2 cellular contexts compared by ENCODE assay signal in the genomic region with DNA sequence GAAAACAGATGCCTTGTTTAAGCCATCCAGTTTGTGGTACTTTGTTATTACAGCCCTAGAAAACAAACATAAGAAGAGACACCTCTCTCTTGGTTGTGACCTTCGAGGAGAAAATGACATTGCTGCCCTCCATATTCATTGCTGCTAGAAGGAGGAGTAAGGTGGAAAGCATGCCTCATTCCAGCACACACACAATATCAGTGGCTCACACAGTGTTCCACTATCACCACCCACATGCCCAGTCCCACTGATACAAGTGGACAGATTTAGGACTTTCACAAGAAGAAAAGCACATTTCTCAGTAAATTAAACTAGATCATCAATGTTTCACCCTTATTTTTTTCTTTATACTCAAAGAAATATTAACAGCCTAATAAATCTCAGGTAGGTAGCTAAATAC.
TF ChIP-seq lines count a peak whose summit lies in the region.

No MANE protein-coding gene starts in this region.

TF ChIP-seq in IMR-90, 13 proteins besides CTCF, POLR2A, EP300 and RAD21:
- TF ChIP-seq FOS (IDR thresholded peaks at IDR 0.05; ENCODE audit: low read depth, low read length) (no peak), MXI1 (IDR thresholded peaks at IDR 0.05; ENCODE audit: borderline replicate concordance, low read depth, low read length) (no peak), BHLHE40 (IDR thresholded peaks at IDR 0.05; ENCODE audit: low read depth, low read length) (no peak), RCOR1 (IDR thresholded peaks at IDR 0.05; ENCODE audit: insufficient replicate concordance, low read length) (no peak), CHD1 (IDR thresholded peaks at IDR 0.05; ENCODE audit: low read depth, low read length) (no peak), NFE2L2 (IDR thresholded peaks at IDR 0.05; ENCODE audit: low read depth, low read length) (no peak), RFX5 (IDR thresholded peaks at IDR 0.05; ENCODE audit: low read depth, low read length) (no peak)
TF ChIP-seq in IMR-90: peak in this region for 0.

TF ChIP-seq in K562, 482 proteins besides CTCF, POLR2A, EP300 and RAD21 (continues in another document):
- peak; percentile 77 for TF ChIP-seq TCF3 (CRISPR knock-in tag; IDR thresholded peaks at IDR 0.05)
- no peak for TF ChIP-seq ZNF12 (CRISPR knock-in tag; IDR thresholded peaks at IDR 0.05)
- no peak for TF ChIP-seq SIX5 (IDR thresholded peaks at IDR 0.05; ENCODE audit: borderline replicate concordance in 1 of 2, insufficient read depth in 1 of 2, low read depth in 1 of 2, low read length in 2 of 2)
- TF ChIP-seq NCOR1 (IDR thresholded peaks at IDR 0.05): no peak; the same call in 1 of the 2 replicates
- TF ChIP-seq MCM3 (IDR thresholded peaks at IDR 0.05): no peak
- TF ChIP-seq, protein P1, sequence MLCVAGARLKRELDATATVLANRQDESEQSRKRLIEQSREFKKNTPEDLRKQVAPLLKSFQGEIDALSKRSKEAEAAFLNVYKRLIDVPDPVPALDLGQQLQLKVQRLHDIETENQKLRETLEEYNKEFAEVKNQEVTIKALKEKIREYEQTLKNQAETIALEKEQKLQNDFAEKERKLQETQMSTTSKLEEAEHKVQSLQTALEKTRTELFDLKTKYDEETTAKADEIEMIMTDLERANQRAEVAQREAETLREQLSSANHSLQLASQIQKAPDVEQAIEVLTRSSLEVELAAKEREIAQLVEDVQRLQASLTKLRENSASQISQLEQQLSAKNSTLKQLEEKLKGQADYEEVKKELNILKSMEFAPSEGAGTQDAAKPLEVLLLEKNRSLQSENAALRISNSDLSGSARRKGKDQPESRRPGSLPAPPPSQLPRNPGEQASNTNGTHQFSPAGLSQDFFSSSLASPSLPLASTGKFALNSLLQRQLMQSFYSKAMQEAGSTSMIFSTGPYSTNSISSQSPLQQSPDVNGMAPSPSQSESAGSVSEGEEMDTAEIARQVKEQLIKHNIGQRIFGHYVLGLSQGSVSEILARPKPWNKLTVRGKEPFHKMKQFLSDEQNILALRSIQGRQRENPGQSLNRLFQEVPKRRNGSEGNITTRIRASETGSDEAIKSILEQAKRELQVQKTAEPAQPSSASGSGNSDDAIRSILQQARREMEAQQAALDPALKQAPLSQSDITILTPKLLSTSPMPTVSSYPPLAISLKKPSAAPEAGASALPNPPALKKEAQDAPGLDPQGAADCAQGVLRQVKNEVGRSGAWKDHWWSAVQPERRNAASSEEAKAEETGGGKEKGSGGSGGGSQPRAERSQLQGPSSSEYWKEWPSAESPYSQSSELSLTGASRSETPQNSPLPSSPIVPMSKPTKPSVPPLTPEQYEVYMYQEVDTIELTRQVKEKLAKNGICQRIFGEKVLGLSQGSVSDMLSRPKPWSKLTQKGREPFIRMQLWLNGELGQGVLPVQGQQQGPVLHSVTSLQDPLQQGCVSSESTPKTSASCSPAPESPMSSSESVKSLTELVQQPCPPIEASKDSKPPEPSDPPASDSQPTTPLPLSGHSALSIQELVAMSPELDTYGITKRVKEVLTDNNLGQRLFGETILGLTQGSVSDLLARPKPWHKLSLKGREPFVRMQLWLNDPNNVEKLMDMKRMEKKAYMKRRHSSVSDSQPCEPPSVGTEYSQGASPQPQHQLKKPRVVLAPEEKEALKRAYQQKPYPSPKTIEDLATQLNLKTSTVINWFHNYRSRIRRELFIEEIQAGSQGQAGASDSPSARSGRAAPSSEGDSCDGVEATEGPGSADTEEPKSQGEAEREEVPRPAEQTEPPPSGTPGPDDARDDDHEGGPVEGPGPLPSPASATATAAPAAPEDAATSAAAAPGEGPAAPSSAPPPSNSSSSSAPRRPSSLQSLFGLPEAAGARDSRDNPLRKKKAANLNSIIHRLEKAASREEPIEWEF (CRISPR knock-in tag; IDR thresholded peaks at IDR 0.05): no peak
- TF ChIP-seq, protein P2, sequence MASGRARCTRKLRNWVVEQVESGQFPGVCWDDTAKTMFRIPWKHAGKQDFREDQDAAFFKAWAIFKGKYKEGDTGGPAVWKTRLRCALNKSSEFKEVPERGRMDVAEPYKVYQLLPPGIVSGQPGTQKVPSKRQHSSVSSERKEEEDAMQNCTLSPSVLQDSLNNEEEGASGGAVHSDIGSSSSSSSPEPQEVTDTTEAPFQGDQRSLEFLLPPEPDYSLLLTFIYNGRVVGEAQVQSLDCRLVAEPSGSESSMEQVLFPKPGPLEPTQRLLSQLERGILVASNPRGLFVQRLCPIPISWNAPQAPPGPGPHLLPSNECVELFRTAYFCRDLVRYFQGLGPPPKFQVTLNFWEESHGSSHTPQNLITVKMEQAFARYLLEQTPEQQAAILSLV (tag; IDR thresholded peaks at IDR 0.05): no peak
- no peak for TF ChIP-seq CREB1 (IDR thresholded peaks at IDR 0.05)
- TF ChIP-seq CREB1 (CRISPR knock-in tag; IDR thresholded peaks at IDR 0.05): no peak
- TF ChIP-seq, protein P3, sequence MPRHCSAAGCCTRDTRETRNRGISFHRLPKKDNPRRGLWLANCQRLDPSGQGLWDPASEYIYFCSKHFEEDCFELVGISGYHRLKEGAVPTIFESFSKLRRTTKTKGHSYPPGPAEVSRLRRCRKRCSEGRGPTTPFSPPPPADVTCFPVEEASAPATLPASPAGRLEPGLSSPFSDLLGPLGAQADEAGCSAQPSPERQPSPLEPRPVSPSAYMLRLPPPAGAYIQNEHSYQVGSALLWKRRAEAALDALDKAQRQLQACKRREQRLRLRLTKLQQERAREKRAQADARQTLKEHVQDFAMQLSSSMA (CRISPR knock-in tag; IDR thresholded peaks at IDR 0.05): no peak
- TF ChIP-seq, protein P4, sequence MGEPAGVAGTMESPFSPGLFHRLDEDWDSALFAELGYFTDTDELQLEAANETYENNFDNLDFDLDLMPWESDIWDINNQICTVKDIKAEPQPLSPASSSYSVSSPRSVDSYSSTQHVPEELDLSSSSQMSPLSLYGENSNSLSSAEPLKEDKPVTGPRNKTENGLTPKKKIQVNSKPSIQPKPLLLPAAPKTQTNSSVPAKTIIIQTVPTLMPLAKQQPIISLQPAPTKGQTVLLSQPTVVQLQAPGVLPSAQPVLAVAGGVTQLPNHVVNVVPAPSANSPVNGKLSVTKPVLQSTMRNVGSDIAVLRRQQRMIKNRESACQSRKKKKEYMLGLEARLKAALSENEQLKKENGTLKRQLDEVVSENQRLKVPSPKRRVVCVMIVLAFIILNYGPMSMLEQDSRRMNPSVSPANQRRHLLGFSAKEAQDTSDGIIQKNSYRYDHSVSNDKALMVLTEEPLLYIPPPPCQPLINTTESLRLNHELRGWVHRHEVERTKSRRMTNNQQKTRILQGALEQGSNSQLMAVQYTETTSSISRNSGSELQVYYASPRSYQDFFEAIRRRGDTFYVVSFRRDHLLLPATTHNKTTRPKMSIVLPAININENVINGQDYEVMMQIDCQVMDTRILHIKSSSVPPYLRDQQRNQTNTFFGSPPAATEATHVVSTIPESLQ (CRISPR knock-in tag; IDR thresholded peaks at IDR 0.05): no peak
- TF ChIP-seq, protein P5, sequence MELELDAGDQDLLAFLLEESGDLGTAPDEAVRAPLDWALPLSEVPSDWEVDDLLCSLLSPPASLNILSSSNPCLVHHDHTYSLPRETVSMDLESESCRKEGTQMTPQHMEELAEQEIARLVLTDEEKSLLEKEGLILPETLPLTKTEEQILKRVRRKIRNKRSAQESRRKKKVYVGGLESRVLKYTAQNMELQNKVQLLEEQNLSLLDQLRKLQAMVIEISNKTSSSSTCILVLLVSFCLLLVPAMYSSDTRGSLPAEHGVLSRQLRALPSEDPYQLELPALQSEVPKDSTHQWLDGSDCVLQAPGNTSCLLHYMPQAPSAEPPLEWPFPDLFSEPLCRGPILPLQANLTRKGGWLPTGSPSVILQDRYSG (tag; conservative IDR thresholded peaks at IDR 0.05; ENCODE audit: low read depth): no peak
- TF ChIP-seq, protein P6, sequence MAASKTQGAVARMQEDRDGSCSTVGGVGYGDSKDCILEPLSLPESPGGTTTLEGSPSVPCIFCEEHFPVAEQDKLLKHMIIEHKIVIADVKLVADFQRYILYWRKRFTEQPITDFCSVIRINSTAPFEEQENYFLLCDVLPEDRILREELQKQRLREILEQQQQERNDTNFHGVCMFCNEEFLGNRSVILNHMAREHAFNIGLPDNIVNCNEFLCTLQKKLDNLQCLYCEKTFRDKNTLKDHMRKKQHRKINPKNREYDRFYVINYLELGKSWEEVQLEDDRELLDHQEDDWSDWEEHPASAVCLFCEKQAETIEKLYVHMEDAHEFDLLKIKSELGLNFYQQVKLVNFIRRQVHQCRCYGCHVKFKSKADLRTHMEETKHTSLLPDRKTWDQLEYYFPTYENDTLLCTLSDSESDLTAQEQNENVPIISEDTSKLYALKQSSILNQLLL (CRISPR knock-in tag; IDR thresholded peaks at IDR 0.05; ENCODE audit: borderline replicate concordance): no peak
- no peak for TF ChIP-seq STAG1 (CRISPR knock-in tag; IDR thresholded peaks at IDR 0.05; ENCODE audit: borderline replicate concordance)
- TF ChIP-seq ELF4 (CRISPR knock-in tag; IDR thresholded peaks at IDR 0.05): no peak
- TF ChIP-seq MEIS2 (IDR thresholded peaks at IDR 0.05; ENCODE audit: partially characterized antibody): peak; percentile 31
- no peak for TF ChIP-seq GTF2E2 (tag; IDR thresholded peaks at IDR 0.05)
- TF ChIP-seq PML (IDR thresholded peaks at IDR 0.05; ENCODE audit: low read length): no peak
- no peak for TF ChIP-seq ZNF197 (CRISPR knock-in tag; IDR thresholded peaks at IDR 0.05; ENCODE audit: low read depth)
- no peak for TF ChIP-seq ZZZ3 (IDR thresholded peaks at IDR 0.05)
- TF ChIP-seq CSDE1 (IDR thresholded peaks at IDR 0.05): no peak
- no peak for TF ChIP-seq NFXL1 (CRISPR knock-in tag; IDR thresholded peaks at IDR 0.05)
- no peak for TF ChIP-seq RBFOX2 (IDR thresholded peaks at IDR 0.05; ENCODE audit: low read depth, low read length)
- TF ChIP-seq, protein P7, sequence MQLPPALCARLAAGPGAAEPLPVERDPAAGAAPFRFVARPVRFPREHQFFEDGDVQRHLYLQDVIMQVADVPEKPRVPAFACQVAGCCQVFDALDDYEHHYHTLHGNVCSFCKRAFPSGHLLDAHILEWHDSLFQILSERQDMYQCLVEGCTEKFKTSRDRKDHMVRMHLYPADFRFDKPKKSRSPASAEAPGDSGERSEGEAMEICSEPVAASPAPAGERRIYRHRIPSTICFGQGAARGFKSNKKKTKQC (CRISPR knock-in tag; IDR thresholded peaks at IDR 0.05): no peak
- TF ChIP-seq CBFA2T3 (IDR thresholded peaks at IDR 0.05): peak; percentile 43; the same call in 1 of the 2 replicates
- no peak for TF ChIP-seq ZNF3 (CRISPR knock-in tag; IDR thresholded peaks at IDR 0.05)
- no peak for TF ChIP-seq ZNF384 (IDR thresholded peaks at IDR 0.05; ENCODE audit: low read depth, low read length)
- TF ChIP-seq, protein P8, sequence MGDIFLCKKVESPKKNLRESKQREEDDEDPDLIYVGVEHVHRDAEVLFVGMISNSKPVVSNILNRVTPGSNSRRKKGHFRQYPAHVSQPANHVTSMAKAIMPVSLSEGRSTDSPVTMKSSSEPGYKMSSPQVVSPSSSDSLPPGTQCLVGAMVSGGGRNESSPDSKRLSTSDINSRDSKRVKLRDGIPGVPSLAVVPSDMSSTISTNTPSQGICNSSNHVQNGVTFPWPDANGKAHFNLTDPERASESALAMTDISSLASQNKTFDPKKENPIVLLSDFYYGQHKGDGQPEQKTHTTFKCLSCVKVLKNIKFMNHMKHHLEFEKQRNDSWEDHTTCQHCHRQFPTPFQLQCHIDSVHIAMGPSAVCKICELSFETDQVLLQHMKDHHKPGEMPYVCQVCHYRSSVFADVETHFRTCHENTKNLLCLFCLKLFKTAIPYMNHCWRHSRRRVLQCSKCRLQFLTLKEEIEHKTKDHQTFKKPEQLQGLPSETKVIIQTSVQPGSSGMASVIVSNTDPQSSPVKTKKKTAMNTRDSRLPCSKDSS (IDR thresholded peaks at IDR 0.05; ENCODE audit: low read depth, partially characterized antibody): no peak
- TF ChIP-seq XRCC5 (IDR thresholded peaks at IDR 0.05; ENCODE audit: low read depth, low read length): no peak
- no peak for TF ChIP-seq POLR2AphosphoS2 (IDR thresholded peaks at IDR 0.05; ENCODE audit: low read length)
- TF ChIP-seq HDAC3 (IDR thresholded peaks at IDR 0.05; ENCODE audit: borderline replicate concordance, partially characterized antibody): no peak
- TF ChIP-seq BDP1 (IDR thresholded peaks at IDR 0.05; ENCODE audit: insufficient read depth, insufficient read length): no peak
- no peak for TF ChIP-seq ZNF232 (CRISPR knock-in tag; IDR thresholded peaks at IDR 0.05)
- TF ChIP-seq, protein P9, sequence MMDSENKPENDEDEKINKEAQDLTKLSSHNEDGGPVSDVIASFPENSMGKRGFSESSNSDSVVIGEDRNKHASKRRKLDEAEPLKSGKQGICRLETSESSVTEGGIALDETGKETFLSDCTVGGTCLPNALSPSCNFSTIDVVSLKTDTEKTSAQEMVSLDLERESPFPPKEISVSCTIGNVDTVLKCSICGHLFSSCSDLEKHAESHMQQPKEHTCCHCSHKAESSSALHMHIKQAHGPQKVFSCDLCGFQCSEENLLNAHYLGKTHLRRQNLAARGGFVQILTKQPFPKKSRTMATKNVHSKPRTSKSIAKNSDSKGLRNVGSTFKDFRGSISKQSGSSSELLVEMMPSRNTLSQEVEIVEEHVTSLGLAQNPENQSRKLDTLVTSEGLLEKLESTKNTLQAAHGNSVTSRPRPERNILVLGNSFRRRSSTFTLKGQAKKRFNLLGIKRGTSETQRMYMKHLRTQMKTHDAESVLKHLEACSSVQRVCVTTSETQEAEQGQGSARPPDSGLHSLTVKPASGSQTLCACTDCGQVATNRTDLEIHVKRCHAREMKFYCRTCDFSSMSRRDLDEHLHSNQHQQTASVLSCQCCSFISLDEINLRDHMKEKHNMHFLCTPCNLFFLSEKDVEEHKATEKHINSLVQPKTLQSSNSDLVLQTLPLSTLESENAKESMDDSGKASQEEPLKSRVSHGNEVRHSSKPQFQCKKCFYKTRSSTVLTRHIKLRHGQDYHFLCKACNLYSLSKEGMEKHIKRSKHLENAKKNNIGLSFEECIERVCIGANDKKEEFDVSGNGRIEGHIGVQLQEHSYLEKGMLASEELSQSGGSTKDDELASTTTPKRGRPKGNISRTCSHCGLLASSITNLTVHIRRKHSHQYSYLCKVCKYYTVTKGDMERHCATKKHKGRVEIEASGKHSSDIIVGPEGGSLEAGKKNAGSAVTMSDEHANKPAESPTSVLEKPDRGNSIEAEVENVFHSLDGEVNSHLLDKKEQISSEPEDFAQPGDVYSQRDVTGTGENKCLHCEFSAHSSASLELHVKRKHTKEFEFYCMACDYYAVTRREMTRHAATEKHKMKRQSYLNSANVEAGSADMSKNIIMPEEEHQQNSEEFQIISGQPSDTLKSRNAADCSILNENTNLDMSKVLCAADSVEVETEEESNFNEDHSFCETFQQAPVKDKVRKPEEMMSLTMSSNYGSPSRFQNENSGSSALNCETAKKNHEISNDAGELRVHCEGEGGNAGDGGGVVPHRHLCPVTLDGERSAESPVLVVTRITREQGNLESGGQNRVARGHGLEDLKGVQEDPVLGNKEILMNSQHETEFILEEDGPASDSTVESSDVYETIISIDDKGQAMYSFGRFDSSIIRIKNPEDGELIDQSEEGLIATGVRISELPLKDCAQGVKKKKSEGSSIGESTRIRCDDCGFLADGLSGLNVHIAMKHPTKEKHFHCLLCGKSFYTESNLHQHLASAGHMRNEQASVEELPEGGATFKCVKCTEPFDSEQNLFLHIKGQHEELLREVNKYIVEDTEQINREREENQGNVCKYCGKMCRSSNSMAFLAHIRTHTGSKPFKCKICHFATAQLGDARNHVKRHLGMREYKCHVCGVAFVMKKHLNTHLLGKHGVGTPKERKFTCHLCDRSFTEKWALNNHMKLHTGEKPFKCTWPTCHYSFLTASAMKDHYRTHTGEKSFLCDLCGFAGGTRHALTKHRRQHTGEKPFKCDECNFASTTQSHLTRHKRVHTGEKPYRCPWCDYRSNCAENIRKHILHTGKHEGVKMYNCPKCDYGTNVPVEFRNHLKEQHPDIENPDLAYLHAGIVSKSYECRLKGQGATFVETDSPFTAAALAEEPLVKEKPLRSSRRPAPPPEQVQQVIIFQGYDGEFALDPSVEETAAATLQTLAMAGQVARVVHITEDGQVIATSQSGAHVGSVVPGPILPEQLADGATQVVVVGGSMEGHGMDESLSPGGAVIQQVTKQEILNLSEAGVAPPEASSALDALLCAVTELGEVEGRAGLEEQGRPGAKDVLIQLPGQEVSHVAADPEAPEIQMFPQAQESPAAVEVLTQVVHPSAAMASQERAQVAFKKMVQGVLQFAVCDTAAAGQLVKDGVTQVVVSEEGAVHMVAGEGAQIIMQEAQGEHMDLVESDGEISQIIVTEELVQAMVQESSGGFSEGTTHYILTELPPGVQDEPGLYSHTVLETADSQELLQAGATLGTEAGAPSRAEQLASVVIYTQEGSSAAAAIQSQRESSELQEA (IDR thresholded peaks at IDR 0.05; ENCODE audit: low read depth): no peak
